Comparison of ENCODE assay signal across 1 cellular context in genomic region chr6:42449917-42450313, GRCh38.
TF ChIP-seq lines count a peak whose summit lies in the region.

No MANE protein-coding gene starts in this region.

TF ChIP-seq in WTC11, 78 proteins besides CTCF, POLR2A, EP300 and RAD21 (continued from another document):
- no peak for TF ChIP-seq ZNF281 (CRISPR knock-in tag; IDR thresholded peaks at IDR 0.05)
- TF ChIP-seq ZMAT4 (CRISPR knock-in tag; IDR thresholded peaks at IDR 0.05) = no peak
- TF ChIP-seq ATF1 (CRISPR knock-in tag; IDR thresholded peaks at IDR 0.05) = no peak
- no peak for TF ChIP-seq ZNF317 (CRISPR knock-in tag; IDR thresholded peaks at IDR 0.05; ENCODE audit: borderline replicate concordance, low read depth)
- TF ChIP-seq SMAD4 (CRISPR knock-in tag; IDR thresholded peaks at IDR 0.05) = no peak
TF ChIP-seq in WTC11: peak in this region for 0.
